ENCODE assay signal across 12 cellular contexts in the genomic region with DNA sequence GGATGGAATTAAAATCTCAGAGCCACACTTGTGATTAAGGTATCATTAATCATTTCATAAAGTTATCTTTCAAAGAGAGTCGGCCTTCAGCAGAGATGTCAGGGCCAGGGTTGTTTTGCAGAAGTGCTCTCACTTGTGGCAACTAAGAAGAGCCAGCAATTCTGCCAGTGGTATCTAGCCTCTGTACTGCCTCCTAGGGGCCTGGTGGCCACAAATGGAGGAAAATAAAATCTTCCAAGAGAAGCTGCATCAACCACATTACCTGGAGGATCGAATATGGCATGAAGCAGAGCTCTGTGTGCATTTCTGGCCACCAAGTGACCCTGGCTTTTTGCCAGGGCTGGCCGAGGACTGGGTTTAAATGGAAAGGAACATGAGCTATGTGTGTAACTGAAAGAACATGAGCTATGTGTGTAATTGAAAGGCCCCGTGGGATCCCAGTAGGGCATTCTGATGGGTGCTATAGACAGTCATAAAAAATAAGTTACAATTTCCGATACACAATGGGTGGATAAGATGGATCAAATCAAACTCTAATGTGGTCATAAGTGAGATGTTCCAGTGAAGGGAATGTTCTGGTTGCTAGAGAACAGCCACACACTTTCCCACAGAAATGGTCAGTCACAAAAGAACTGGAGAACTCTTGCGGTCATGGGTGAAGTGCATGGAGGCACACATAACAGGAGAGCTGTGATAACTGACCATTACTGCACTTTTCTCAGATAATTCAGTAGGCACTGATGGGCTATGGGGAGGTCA.
DNase-seq lines count a peak whose midpoint lies in the region; TF ChIP-seq lines count a peak whose summit lies in the region.
"Had no signal": no experiment of that assay in that cellular context is flagged by ENCODE, and none has a peak within 500 bp of the region (broad histone marks: within the 10 kb centered on the region; RNA-seq: fewer than 3 reads in every experiment).

No MANE protein-coding gene starts in this region.

- POLR2A ChIA-PET in MCF 10A (lab: Yijun Ruan, JAX): no interaction called here

- H3K4me1 ChIP-seq in osteoblast (ENCODE audit: insufficient read depth, low read length): peaks cover 12% of the 10 kb centered on the region

- CTCF ChIA-PET in MCF 10A (lab: Yijun Ruan, JAX): interaction anchor here (1.0 kb wide), 1 partner anchor 13 kb away, joined by 4 read pairs; no protein-coding TSS in a partner anchor

- no peak overlapping the region for H2AFZ ChIP-seq in osteoblast (ENCODE audit: low read length)

- H3K4me3 ChIP-seq in osteoblast (ENCODE audit: insufficient read depth, low read length): no peak overlapping the region
- H3K4me3 ChIP-seq: smooth muscle cell had no signal

- H3K4me3 Mint-ChIP-seq in MCF 10A (ENCODE audit: unreplicated experiment): no peak overlapping the region
- H3K4me3 Mint-ChIP-seq: natural killer cell had no signal

- no TSS peak for BruUV-seq in MCF 10A (replicated peaks; lab: Mats Ljungman, UMichigan)

- no peaks in the 10 kb centered on the region for H3K79me2 ChIP-seq in osteoblast (ENCODE audit: insufficient read depth, low read length)

- H3K4me2 ChIP-seq in osteoblast (ENCODE audit: insufficient read depth, low read length): no peak overlapping the region
- H3K4me2 ChIP-seq: smooth muscle cell had no signal

- H3K4me1 Mint-ChIP-seq in MCF 10A (ENCODE audit: insufficient read depth, unreplicated experiment): peaks cover 9% of the 10 kb centered on the region
- H3K4me1 Mint-ChIP-seq: natural killer cell had no signal

- H3K36me3 ChIP-seq in osteoblast (ENCODE audit: insufficient read depth, low read length): no peaks in the 10 kb centered on the region

- H3K36me3 Mint-ChIP-seq in MCF 10A (ENCODE audit: insufficient read depth, unreplicated experiment): no peaks in the 10 kb centered on the region
- H3K36me3 Mint-ChIP-seq: natural killer cell had no signal

- peak; percentile 17 for TF ChIP-seq CTCF in MCF 10A (IDR thresholded peaks at IDR 0.05; ENCODE audit: unreplicated experiment)
- TF ChIP-seq CTCF in osteoblast (IDR thresholded peaks at IDR 0.05; ENCODE audit: extremely low read depth, low read depth, low read length): peak; percentile 30

- H3K9me3 ChIP-seq in osteoblast (ENCODE audit: low read depth, low read length): no peaks in the 10 kb centered on the region

- peaks cover 11% of the 10 kb centered on the region for H3K27me3 Mint-ChIP-seq in MCF 10A (ENCODE audit: insufficient read depth, unreplicated experiment)

- peaks cover 9% of the 10 kb centered on the region for H3K27me3 ChIP-seq in osteoblast (ENCODE audit: insufficient read depth, low read length)

- H3K27ac Mint-ChIP-seq in MCF 10A (ENCODE audit: low read depth, unreplicated experiment): no peak overlapping the region
- H3K27ac Mint-ChIP-seq: natural killer cell had no signal

- no peak overlapping the region for H3K27ac ChIP-seq in osteoblast (ENCODE audit: low read depth, low read length)

- intact Hi-C loops in MCF 10A (cut with micrococcal nuclease): no loop called here

- DNase-seq in DMS53 (lab: John Stamatoyannopoulos, UW) (peak; percentile 10), DMS53 treated with DMSO at 0.1 percent for 48 hours (lab: John Stamatoyannopoulos, UW; ENCODE audit: unreplicated experiment) (no peak), Kasumi-1 (lab: John Stamatoyannopoulos, UW) (peak; percentile 52 to 60), MCF 10A (ENCODE audit: unreplicated experiment) (no peak), osteoblast (ENCODE audit: insufficient read length, low spot score, missing footprints) (peak; percentile 68)
- DNase-seq in stimulated activated CD4-positive, alpha-beta T cell treated with anti-CD3 and anti-CD28 coated beads, Interleukin-12 subunit alpha, Interleukin-12 subunit beta, amount 100 ng/mL, for 4 hours: no peak
- no peak for DNase-seq in activated CD4-positive, alpha-beta T cell treated with anti-CD3 and anti-CD28 coated beads for 4 hours
- no peak for DNase-seq in activated CD4-positive, CD25-positive, alpha-beta regulatory T cell (lab: John Stamatoyannopoulos, UW)
- DNase-seq: KG1, natural killer cell, trophoblast cell had no signal

- H3K9me3 Mint-ChIP-seq in MCF 10A (ENCODE audit: unreplicated experiment): no peaks in the 10 kb centered on the region

- H4K20me1 ChIP-seq in osteoblast (ENCODE audit: insufficient read depth, low read length): no peaks in the 10 kb centered on the region

Comparison
In these comparisons a context has a peak if more than half of its experiments do, and no peak if none do; other contexts are left out.
1. DNase-seq: peak in DMS53 (single experiment), Kasumi-1 (2 of 2) and osteoblast (single experiment); none in DMS53 treated with DMSO at 0.1 percent for 48 hours (single experiment), MCF 10A (single experiment), stimulated activated CD4-positive, alpha-beta T cell treated with anti-CD3 and anti-CD28 coated beads, Interleukin-12 subunit alpha, Interleukin-12 subunit beta, amount 100 ng/mL, for 4 hours (single experiment), activated CD4-positive, alpha-beta T cell treated with anti-CD3 and anti-CD28 coated beads for 4 hours (0 of 2) and activated CD4-positive, CD25-positive, alpha-beta regulatory T cell (0 of 4).